14 cellular contexts compared by ENCODE assay signal in genomic region chr13:27257648-27258253, GRCh38. TPM values are rescaled to one million over a fixed set of nuclear protein-coding genes. Genes with fewer than 3 reads are reported as not detected.
DNase-seq lines count a peak whose midpoint lies in the region; TF ChIP-seq lines count a peak whose summit lies in the region.
"Had no signal": no experiment of that assay in that cellular context is flagged by ENCODE, and none has a peak within 500 bp of the region (broad histone marks: within the 10 kb centered on the region; RNA-seq: fewer than 3 reads in every experiment).

No MANE protein-coding gene starts in this region.

- H3K36me3 ChIP-seq in endodermal cell (ENCODE audit: control insufficient read depth, insufficient read depth, low read length) (peaks cover 79% of the 10 kb centered on the region), ascending aorta (peaks cover 32 to 61% of the 10 kb centered on the region in 2 donors)

- no peaks in the 10 kb centered on the region for H3K4me1 ChIP-seq in endodermal cell (ENCODE audit: control insufficient read depth, insufficient read depth, low read length)
- peaks cover 0 to 11% of the 10 kb centered on the region in 2 donors for H3K4me1 ChIP-seq in ascending aorta

- H3K27me3 Mint-ChIP-seq in endodermal cell (ENCODE audit: insufficient read depth), result no peaks in the 10 kb centered on the region
- H3K27me3 Mint-ChIP-seq: CD4-positive, CD25-positive, alpha-beta regulatory T cell had no signal

- no peak overlapping the region for H3K4me3 Mint-ChIP-seq in endodermal cell

- no peaks in the 10 kb centered on the region for H3K9me3 ChIP-seq in endodermal cell (ENCODE audit: control insufficient read depth, low read length)
- H3K9me3 ChIP-seq in ascending aorta, result no peaks in the 10 kb centered on the region

- in situ Hi-C loops in SK-MEL-5 (cut with HindIII; ENCODE audit: low pct_unique_long_range_greater_than_20kb, low sequenced_read_pairs), result no loop called here

- H3K27me3 ChIP-seq in endodermal cell (ENCODE audit: control insufficient read depth, insufficient read depth, low read length, poor library complexity, severe bottlenecking), result no peaks in the 10 kb centered on the region
- H3K27me3 ChIP-seq in ascending aorta, result no peaks in the 10 kb centered on the region

- peaks cover 68% of the 10 kb centered on the region for H3K36me3 Mint-ChIP-seq in endodermal cell (ENCODE audit: low read depth)

- DNase-seq in DMS 273 (lab: John Stamatoyannopoulos, UW; ENCODE audit: unreplicated experiment) (peak; percentile 48), DMS 273 treated with DMSO at 0.1 percent for 48 hours (lab: John Stamatoyannopoulos, UW) (no peak), SK-MEL-5 (ENCODE audit: low read depth, low spot score) (peak; percentile 11), endodermal cell (peak; percentile 56), GM10266 (ENCODE audit: extremely low spot score) (no peak), NCI-H1417 (lab: John Stamatoyannopoulos, UW) (no peak), ascending aorta (ENCODE audit: low spot score in 2 of 2) (no peak)
- DNase-seq: CD4-positive, CD25-positive, alpha-beta regulatory T cell; glutamatergic neuron; mesendoderm; SHP77; stimulated activated CD4-positive, alpha-beta T cell treated with anti-CD3 and anti-CD28 coated beads, Interleukin-4, amount 100 ng/mL, for 4 hours had no signal

- WGBS in endodermal cell (ENCODE audit: insufficient coverage in 1 of 2, insufficient read length in 1 of 2), 2 experiments, result 95% methylated on average over 9 to 11 of the region's 11 CpGs

- peaks cover 14% of the 10 kb centered on the region for H3K4me1 Mint-ChIP-seq in endodermal cell

- H3K9ac ChIP-seq in endodermal cell (ENCODE audit: extremely low read depth, low read length, poor library complexity, severe bottlenecking), result no peak overlapping the region

- H3K27ac ChIP-seq in endodermal cell (ENCODE audit: low read depth, low read length), result no peak overlapping the region
- H3K27ac ChIP-seq in ascending aorta, result no peak overlapping the region
- H3K27ac ChIP-seq: 22Rv1 had no signal

- TF ChIP-seq CTCF in endodermal cell (conservative IDR thresholded peaks at IDR 0.05) (no peak), GM10266 (IDR thresholded peaks at IDR 0.05; ENCODE audit: control insufficient read depth, insufficient read depth, low read depth, missing control alignments) (no peak), ascending aorta (IDR thresholded peaks at IDR 0.05) (no peak)

- H3K4me3 ChIP-seq in endodermal cell (ENCODE audit: low read length), result no peak overlapping the region
- no peak overlapping the region for H3K4me3 ChIP-seq in ascending aorta

- peak; percentile 2 for TF ChIP-seq POLR2A in GM15510 (IDR thresholded peaks at IDR 0.05; ENCODE audit: borderline replicate concordance, extremely low read depth, insufficient read length)

- peak overlapping the region; percentile 76 for H3K27ac Mint-ChIP-seq in endodermal cell

- intact Hi-C loops in ascending aorta (cut with DNase I), result no loop called here

- no peaks in the 10 kb centered on the region for H3K9me3 Mint-ChIP-seq in endodermal cell
- H3K9me3 Mint-ChIP-seq: CD4-positive, CD25-positive, alpha-beta regulatory T cell had no signal

RNA-seq across cellular contexts. Expression of gene RPL21, which starts 6.4 kb away (rescaled TPM):
- 1,344 and 1,559 TPM in 2 replicates for total RNA-seq in SK-MEL-5 (2014; rRNA removed; shearing (Covaris generic))
- 683 and 813 TPM in 2 replicates for polyA plus RNA-seq in SK-MEL-5 (2015; cell fraction: cytosol; rRNA removed)
- polyA plus RNA-seq in SK-MEL-5 (2015; cell fraction: nucleus; rRNA removed), result 270 and 305 TPM in 2 replicates
- total RNA-seq in endodermal cell (100 to 1,000 TPM; 882 to 975 TPM), ascending aorta (377 TPM)
- polyA plus RNA-seq in endodermal cell (2013, experiment 1 of 2), result 1,851 TPM
- polyA plus RNA-seq in endodermal cell (2013, experiment 2 of 2), result 1,837 TPM

RNA-seq across cellular contexts. Expression of gene RASL11A, which starts 12.9 kb away (rescaled TPM):
- 0.27 and 1.7 TPM in 2 replicates for total RNA-seq in SK-MEL-5 (2014; rRNA removed; shearing (Covaris generic))
- 1.3 and 2.5 TPM in 2 replicates for polyA plus RNA-seq in SK-MEL-5 (2015; cell fraction: cytosol; rRNA removed)
- 0.72 TPM in 1 of 2 replicates, not detected in the other for polyA plus RNA-seq in SK-MEL-5 (2015; cell fraction: nucleus; rRNA removed)
- 1 to 10 TPM in 1 of 2 donors, under 1 TPM in 1; 0.95 to 1.1 TPM for total RNA-seq in endodermal cell
- polyA plus RNA-seq in endodermal cell (2013, experiment 1 of 2), result 1.2 TPM
- 0.70 TPM for polyA plus RNA-seq in endodermal cell (2013, experiment 2 of 2)
- total RNA-seq in ascending aorta, result 50.4 TPM

Comparison
In these comparisons a context has a peak if more than half of its experiments do, and no peak if none do; other contexts are left out.
1. DNase-seq: peak in DMS 273 (single experiment), SK-MEL-5 (single experiment) and endodermal cell (single experiment); none in DMS 273 treated with DMSO at 0.1 percent for 48 hours (single experiment), GM10266 (single experiment), NCI-H1417 (0 of 3) and ascending aorta (0 of 2).
2. RNA of gene RASL11A, which starts 12.9 kb away (total RNA-seq): 50.4 TPM in ascending aorta (single experiment); 0.27 to 1.7 TPM in SK-MEL-5 and 0.95 to 1.1 TPM in endodermal cell; every median in the first group is over 10 times any median in the second.